3 cellular contexts compared by ENCODE assay signal in the genomic region with DNA sequence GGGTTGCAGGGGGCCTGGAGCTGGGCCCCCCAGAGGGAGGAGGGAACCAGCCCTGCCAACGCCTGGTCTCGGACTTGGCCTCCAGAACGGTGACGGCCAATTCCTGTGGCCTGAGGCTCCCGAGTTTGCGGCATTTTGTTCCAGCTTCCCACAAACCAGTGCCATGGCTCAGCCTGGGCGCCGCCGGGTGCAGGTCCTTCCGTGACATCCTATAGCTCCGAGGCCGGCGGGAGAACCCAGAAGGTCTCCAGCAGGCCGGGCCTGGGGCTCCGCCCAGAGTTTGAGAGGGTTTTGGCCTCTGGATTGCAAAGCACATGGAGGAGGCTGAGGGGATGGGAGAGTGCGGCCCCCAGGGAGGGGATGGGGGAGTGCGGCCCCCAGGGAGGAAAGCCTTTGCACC.
TF ChIP-seq lines count a peak whose summit lies in the region.

No MANE protein-coding gene starts in this region.

TF ChIP-seq in SK-N-SH treated with all-trans-retinoic acid at 6 μM for 48 hours, 23 proteins besides CTCF, POLR2A, EP300 and RAD21 (continued from another document):
- TF ChIP-seq, protein P1, sequence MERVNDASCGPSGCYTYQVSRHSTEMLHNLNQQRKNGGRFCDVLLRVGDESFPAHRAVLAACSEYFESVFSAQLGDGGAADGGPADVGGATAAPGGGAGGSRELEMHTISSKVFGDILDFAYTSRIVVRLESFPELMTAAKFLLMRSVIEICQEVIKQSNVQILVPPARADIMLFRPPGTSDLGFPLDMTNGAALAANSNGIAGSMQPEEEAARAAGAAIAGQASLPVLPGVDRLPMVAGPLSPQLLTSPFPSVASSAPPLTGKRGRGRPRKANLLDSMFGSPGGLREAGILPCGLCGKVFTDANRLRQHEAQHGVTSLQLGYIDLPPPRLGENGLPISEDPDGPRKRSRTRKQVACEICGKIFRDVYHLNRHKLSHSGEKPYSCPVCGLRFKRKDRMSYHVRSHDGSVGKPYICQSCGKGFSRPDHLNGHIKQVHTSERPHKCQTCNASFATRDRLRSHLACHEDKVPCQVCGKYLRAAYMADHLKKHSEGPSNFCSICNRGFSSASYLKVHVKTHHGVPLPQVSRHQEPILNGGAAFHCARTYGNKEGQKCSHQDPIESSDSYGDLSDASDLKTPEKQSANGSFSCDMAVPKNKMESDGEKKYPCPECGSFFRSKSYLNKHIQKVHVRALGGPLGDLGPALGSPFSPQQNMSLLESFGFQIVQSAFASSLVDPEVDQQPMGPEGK (CRISPR knock-in tag; IDR thresholded peaks at IDR 0.05; ENCODE audit: borderline replicate concordance): no peak
- TF ChIP-seq, protein P2, sequence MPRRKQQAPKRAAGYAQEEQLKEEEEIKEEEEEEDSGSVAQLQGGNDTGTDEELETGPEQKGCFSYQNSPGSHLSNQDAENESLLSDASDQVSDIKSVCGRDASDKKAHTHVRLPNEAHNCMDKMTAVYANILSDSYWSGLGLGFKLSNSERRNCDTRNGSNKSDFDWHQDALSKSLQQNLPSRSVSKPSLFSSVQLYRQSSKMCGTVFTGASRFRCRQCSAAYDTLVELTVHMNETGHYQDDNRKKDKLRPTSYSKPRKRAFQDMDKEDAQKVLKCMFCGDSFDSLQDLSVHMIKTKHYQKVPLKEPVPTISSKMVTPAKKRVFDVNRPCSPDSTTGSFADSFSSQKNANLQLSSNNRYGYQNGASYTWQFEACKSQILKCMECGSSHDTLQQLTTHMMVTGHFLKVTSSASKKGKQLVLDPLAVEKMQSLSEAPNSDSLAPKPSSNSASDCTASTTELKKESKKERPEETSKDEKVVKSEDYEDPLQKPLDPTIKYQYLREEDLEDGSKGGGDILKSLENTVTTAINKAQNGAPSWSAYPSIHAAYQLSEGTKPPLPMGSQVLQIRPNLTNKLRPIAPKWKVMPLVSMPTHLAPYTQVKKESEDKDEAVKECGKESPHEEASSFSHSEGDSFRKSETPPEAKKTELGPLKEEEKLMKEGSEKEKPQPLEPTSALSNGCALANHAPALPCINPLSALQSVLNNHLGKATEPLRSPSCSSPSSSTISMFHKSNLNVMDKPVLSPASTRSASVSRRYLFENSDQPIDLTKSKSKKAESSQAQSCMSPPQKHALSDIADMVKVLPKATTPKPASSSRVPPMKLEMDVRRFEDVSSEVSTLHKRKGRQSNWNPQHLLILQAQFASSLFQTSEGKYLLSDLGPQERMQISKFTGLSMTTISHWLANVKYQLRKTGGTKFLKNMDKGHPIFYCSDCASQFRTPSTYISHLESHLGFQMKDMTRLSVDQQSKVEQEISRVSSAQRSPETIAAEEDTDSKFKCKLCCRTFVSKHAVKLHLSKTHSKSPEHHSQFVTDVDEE (CRISPR knock-in tag; IDR thresholded peaks at IDR 0.05): no peak
- no peak for TF ChIP-seq GLIS3 (CRISPR knock-in tag; IDR thresholded peaks at IDR 0.05)
- TF ChIP-seq ARNTL (CRISPR knock-in tag; IDR thresholded peaks at IDR 0.05; ENCODE audit: borderline replicate concordance, low read depth): no peak
- no peak for TF ChIP-seq TCF4 (CRISPR knock-in tag; IDR thresholded peaks at IDR 0.05; ENCODE audit: borderline replicate concordance)
- TF ChIP-seq ZC3H10 (CRISPR knock-in tag; IDR thresholded peaks at IDR 0.05): no peak
- TF ChIP-seq, protein P3, sequence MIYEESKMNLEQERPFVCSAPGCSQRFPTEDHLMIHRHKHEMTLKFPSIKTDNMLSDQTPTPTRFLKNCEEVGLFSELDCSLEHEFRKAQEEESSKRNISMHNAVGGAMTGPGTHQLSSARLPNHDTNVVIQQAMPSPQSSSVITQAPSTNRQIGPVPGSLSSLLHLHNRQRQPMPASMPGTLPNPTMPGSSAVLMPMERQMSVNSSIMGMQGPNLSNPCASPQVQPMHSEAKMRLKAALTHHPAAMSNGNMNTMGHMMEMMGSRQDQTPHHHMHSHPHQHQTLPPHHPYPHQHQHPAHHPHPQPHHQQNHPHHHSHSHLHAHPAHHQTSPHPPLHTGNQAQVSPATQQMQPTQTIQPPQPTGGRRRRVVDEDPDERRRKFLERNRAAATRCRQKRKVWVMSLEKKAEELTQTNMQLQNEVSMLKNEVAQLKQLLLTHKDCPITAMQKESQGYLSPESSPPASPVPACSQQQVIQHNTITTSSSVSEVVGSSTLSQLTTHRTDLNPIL (CRISPR knock-in tag; IDR thresholded peaks at IDR 0.05; ENCODE audit: low read depth): no peak
- TF ChIP-seq ZFP3 (CRISPR knock-in tag; IDR thresholded peaks at IDR 0.05): no peak
TF ChIP-seq in SK-N-SH treated with all-trans-retinoic acid at 6 μM for 48 hours: peak in this region for 0.

TF ChIP-seq in SK-N-SH, 30 proteins besides CTCF, POLR2A, EP300 and RAD21 (continued from another document):
- TF ChIP-seq, protein P4, sequence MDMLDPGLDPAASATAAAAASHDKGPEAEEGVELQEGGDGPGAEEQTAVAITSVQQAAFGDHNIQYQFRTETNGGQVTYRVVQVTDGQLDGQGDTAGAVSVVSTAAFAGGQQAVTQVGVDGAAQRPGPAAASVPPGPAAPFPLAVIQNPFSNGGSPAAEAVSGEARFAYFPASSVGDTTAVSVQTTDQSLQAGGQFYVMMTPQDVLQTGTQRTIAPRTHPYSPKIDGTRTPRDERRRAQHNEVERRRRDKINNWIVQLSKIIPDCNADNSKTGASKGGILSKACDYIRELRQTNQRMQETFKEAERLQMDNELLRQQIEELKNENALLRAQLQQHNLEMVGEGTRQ (IDR thresholded peaks at IDR 0.05; ENCODE audit: borderline replicate concordance, low read depth, low read length): no peak
- no peak for TF ChIP-seq YY1 (IDR thresholded peaks at IDR 0.05; ENCODE audit: low read depth)
- TF ChIP-seq, protein P5, sequence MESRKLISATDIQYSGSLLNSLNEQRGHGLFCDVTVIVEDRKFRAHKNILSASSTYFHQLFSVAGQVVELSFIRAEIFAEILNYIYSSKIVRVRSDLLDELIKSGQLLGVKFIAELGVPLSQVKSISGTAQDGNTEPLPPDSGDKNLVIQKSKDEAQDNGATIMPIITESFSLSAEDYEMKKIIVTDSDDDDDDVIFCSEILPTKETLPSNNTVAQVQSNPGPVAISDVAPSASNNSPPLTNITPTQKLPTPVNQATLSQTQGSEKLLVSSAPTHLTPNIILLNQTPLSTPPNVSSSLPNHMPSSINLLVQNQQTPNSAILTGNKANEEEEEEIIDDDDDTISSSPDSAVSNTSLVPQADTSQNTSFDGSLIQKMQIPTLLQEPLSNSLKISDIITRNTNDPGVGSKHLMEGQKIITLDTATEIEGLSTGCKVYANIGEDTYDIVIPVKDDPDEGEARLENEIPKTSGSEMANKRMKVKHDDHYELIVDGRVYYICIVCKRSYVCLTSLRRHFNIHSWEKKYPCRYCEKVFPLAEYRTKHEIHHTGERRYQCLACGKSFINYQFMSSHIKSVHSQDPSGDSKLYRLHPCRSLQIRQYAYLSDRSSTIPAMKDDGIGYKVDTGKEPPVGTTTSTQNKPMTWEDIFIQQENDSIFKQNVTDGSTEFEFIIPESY (IDR thresholded peaks at IDR 0.05; ENCODE audit: borderline replicate concordance, low read depth): no peak
- no peak for TF ChIP-seq GABPA (IDR thresholded peaks at IDR 0.05; ENCODE audit: low read depth)
- TF ChIP-seq NRF1 (IDR thresholded peaks at IDR 0.05; ENCODE audit: low read depth, low read length): no peak
- TF ChIP-seq SMC3 (IDR thresholded peaks at IDR 0.05; ENCODE audit: low read depth, low read length): no peak
- no peak for TF ChIP-seq MEF2A (IDR thresholded peaks at IDR 0.05; ENCODE audit: borderline replicate concordance, low read depth)
- no peak for TF ChIP-seq MXI1 (IDR thresholded peaks at IDR 0.05; ENCODE audit: low read depth, low read length)
- no peak for TF ChIP-seq JUND (IDR thresholded peaks at IDR 0.05)
- no peak for TF ChIP-seq RCOR1 (IDR thresholded peaks at IDR 0.05; ENCODE audit: low read length)
- TF ChIP-seq, protein P6, sequence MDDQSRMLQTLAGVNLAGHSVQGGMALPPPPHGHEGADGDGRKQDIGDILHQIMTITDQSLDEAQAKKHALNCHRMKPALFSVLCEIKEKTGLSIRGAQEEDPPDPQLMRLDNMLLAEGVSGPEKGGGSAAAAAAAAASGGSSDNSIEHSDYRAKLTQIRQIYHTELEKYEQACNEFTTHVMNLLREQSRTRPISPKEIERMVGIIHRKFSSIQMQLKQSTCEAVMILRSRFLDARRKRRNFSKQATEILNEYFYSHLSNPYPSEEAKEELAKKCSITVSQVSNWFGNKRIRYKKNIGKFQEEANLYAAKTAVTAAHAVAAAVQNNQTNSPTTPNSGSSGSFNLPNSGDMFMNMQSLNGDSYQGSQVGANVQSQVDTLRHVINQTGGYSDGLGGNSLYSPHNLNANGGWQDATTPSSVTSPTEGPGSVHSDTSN (IDR thresholded peaks at IDR 0.05): no peak

TF ChIP-seq in H1, 55 proteins besides CTCF, POLR2A, EP300 and RAD21 (continued from another document):
- TF ChIP-seq, protein P7, sequence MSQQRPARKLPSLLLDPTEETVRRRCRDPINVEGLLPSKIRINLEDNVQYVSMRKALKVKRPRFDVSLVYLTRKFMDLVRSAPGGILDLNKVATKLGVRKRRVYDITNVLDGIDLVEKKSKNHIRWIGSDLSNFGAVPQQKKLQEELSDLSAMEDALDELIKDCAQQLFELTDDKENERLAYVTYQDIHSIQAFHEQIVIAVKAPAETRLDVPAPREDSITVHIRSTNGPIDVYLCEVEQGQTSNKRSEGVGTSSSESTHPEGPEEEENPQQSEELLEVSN (IDR thresholded peaks at IDR 0.05): no peak
- TF ChIP-seq TAF7 (optimal IDR thresholded peaks at IDR 0.05; ENCODE audit: borderline replicate concordance, low read depth, low read length) (no peak), TBP (IDR thresholded peaks at IDR 0.05; ENCODE audit: low read depth, low read length) (no peak), JUN (IDR thresholded peaks at IDR 0.05; ENCODE audit: low read depth, low read length) (no peak), CHD1 (IDR thresholded peaks at IDR 0.05; ENCODE audit: low read depth, low read length) (no peak), KDM1A (IDR thresholded peaks at IDR 0.05; ENCODE audit: borderline replicate concordance, low read length) (no peak)
